Comparison of ENCODE assay signal across 17 cellular contexts in the genomic region with DNA sequence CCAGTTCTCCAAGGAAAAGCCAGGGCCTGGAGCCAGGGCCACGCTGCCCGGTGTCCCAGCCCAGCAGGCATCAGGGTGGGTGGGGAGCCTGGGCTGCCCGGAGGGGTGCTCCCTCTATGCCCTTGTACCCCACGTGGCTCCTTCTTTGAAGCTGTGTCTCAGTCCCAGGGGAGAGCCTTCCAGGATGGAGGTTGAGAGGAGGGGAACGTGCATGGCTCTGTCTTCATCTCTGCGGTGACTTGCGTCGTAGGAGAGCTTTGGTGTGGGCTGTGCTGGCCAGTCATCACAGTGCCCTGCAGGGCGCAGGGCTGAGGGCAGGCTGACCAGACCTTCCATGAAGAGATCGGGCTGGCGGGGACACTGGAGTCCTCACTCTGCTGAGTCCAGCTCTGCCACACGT.
"Had no signal": no experiment of that assay in that cellular context is flagged by ENCODE, and none has a peak within 500 bp of the region (broad histone marks: within the 10 kb centered on the region; RNA-seq: fewer than 3 reads in every experiment).

No MANE protein-coding gene starts in this region.

- H3K27ac Mint-ChIP-seq: activated B cell treated with CpG ODN at 0.5 μM for 24 hours; activated naive CD4-positive, alpha-beta T cell treated with anti-CD3 and anti-CD28 coated beads, Interleukin-2, amount 10 ng/mL, durations not matched to agents 7 days and 5 days; type B pancreatic cell had no signal

- H3K27me3 ChIP-seq: adrenal gland, colonic mucosa had no signal

- H2AFZ ChIP-seq: parathyroid adenoma had no signal

- H3K9me3 ChIP-seq: adrenal gland, colonic mucosa had no signal

- H3K4me1 ChIP-seq: parathyroid adenoma had no signal

- H3K4me3 ChIP-seq: adrenal gland, colonic mucosa, lung had no signal

- H3K36me3 ChIP-seq: adrenal gland, colonic mucosa had no signal

- H3K9ac ChIP-seq: parathyroid adenoma had no signal

- H3K36me3 Mint-ChIP-seq: type B pancreatic cell had no signal

- H3K27ac ChIP-seq: parathyroid adenoma had no signal

- H3K27me3 Mint-ChIP-seq: activated naive CD4-positive, alpha-beta T cell treated with anti-CD3 and anti-CD28 coated beads, Interleukin-2, amount 10 ng/mL, durations not matched to agents 7 days and 5 days; type B pancreatic cell had no signal

- DNase-seq: activated B cell treated with CpG ODN at 0.5 μM for 24 hours; activated CD4-positive, alpha-beta T cell treated with anti-CD3 and anti-CD28 coated beads, Interleukin-2, amount 50 U/mL, for 1 hour; activated naive CD4-positive, alpha-beta T cell treated with anti-CD3 and anti-CD28 coated beads, Interleukin-2, amount 10 ng/mL, durations not matched to agents 7 days and 5 days; activated T-cell treated with anti-CD3 and anti-CD28 coated beads, Interleukin-2, amount 50 U/mL, for 1 hour; central memory CD4-positive, alpha-beta T cell; colonic mucosa; foreskin fibroblast; left cardiac atrium; midbrain; retina; stimulated activated CD4-positive, alpha-beta T cell treated with anti-CD3 and anti-CD28 coated beads, Interleukin-15, amount 100 ng/mL, for 24 hours; stimulated activated CD4-positive, alpha-beta T cell treated with anti-CD3 and anti-CD28 coated beads, Interleukin-4, amount 100 ng/mL, for 1 hour; stimulated activated naive CD4-positive, alpha-beta T cell treated with Interleukin-2 at 50 U/mL for 16 hours had no signal

- H3K4me3 Mint-ChIP-seq: activated B cell treated with CpG ODN at 0.5 μM for 24 hours; activated naive CD4-positive, alpha-beta T cell treated with anti-CD3 and anti-CD28 coated beads, Interleukin-2, amount 10 ng/mL, durations not matched to agents 7 days and 5 days; type B pancreatic cell had no signal
